Comparison of ENCODE assay signal across 1 cellular context in the genomic region with DNA sequence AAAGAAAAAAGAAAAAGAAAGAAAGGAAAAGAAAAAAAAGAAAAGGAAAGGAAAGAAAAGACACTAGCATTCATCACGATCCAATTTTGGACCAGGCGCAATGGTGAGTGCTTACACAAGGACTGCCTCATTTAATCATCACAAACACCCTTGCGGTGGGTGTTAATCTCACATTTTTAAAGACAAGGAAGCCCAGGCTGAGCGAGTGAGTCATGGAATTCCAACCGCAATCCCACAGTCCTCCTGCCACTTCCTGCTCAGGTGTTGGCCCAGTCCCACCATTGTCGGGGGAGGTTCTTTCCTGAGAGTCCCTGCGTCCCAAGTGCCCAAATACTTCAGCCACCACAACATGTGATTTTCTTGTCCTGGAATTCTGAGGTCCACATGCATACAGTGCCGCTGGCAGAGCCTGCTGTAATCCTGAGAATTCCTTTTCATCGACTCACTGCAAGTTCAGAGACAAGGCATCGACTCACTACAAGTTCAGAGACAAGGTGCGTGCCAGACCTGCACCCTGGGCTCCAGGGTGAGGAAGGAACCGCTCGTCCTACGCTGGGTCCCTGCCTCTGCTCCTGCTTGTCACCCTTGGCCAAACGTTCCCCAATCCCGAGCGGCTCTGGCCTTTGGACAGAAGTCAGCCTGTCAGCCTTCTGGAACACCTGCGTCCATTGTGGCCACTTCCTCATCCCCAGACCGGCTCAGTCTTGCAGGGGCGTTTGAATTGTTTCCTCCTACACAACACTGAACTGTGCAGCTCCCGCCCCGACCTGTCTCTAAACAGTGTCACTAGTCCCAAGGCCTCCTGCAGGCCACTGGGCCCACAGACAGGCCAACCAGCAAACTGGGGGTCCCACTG.
TF ChIP-seq lines count a peak whose summit lies in the region.

No MANE protein-coding gene starts in this region.

TF ChIP-seq in HEK293, 187 proteins besides CTCF, POLR2A, EP300 and RAD21 (continued from another document):
- TF ChIP-seq MEIS1 (CRISPR knock-in tag; IDR thresholded peaks at IDR 0.05; ENCODE audit: borderline replicate concordance) (no peak), YY2 (tag by site-specific recombination; IDR thresholded peaks at IDR 0.05) (no peak), ZBTB17 (tag by site-specific recombination; IDR thresholded peaks at IDR 0.05) (peak; percentile 58), ZNF350 (tag by site-specific recombination; IDR thresholded peaks at IDR 0.05) (no peak), ZNF670 (tag by site-specific recombination; IDR thresholded peaks at IDR 0.05; ENCODE audit: low read depth) (no peak), ZNF768 (tag by site-specific recombination; IDR thresholded peaks at IDR 0.05) (no peak), ZNF792 (tag by site-specific recombination; IDR thresholded peaks at IDR 0.05) (no peak), GLIS2 (tag by site-specific recombination; IDR thresholded peaks at IDR 0.05) (no peak), ZIC2 (tag by site-specific recombination; IDR thresholded peaks at IDR 0.05) (no peak), ZFP41 (tag by site-specific recombination; IDR thresholded peaks at IDR 0.05; ENCODE audit: borderline replicate concordance) (no peak), ZNF777 (tag by site-specific recombination; IDR thresholded peaks at IDR 0.05; ENCODE audit: borderline replicate concordance) (no peak), OVOL3 (tag by site-specific recombination; IDR thresholded peaks at IDR 0.05) (no peak), GFI1B (tag by site-specific recombination; IDR thresholded peaks at IDR 0.05) (no peak), ZSCAN30 (tag by site-specific recombination; IDR thresholded peaks at IDR 0.05) (no peak)
- TF ChIP-seq, protein P1, sequence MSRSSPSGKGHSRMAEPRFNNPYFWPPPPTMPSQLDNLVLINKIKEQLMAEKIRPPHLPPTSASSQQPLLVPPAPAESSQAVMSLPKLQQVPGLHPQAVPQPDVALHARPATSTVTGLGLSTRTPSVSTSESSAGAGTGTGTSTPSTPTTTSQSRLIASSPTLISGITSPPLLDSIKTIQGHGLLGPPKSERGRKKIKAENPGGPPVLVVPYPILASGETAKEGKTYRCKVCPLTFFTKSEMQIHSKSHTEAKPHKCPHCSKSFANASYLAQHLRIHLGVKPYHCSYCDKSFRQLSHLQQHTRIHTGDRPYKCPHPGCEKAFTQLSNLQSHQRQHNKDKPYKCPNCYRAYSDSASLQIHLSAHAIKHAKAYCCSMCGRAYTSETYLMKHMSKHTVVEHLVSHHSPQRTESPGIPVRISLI (tag by site-specific recombination; IDR thresholded peaks at IDR 0.05), result 0 out of 2 replicates have a peak, but pooled peaks have one; percentile 23
